ENCODE assay signal across 9 cellular contexts in the genomic region with DNA sequence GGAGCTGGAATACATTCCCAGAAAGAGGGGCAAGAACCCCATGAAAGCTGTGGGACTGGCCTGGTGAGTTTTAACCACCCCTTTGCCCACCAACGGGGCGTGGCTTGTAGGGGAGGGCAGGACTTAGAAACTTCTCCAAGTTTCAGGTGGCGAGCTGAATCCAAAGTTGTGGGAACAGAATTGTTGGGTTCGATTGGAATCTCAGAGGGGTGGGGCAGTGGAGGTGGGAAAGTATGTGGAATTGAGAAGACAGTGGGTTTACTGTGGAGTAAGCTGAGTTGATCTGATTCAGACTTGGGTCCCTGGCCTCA. TPM values are rescaled to one million over a fixed set of nuclear protein-coding genes. Genes with fewer than 3 reads are reported as not detected.
DNase-seq lines count a peak whose midpoint lies in the region; ATAC-seq and TF ChIP-seq lines count a peak whose summit lies in the region.
"Had no signal": no experiment of that assay in that cellular context is flagged by ENCODE, and none has a peak within 500 bp of the region (broad histone marks: within the 10 kb centered on the region; RNA-seq: fewer than 3 reads in every experiment).

No MANE protein-coding gene starts in this region.

- peak overlapping the region; percentile 74 to 99 (median 85) for H3K27ac ChIP-seq in stomach

- no peaks in the 10 kb centered on the region for H3K27me3 Mint-ChIP-seq in activated T-helper 17 cell treated with anti-CD3 and anti-CD28 coated beads, Interleukin-2, amount 50 U/mL, for 72 hours
- H3K27me3 Mint-ChIP-seq in immature natural killer cell (ENCODE audit: low read depth in 3 of 3), result peaks cover 4 to 11% (median 5%) of the 10 kb centered on the region in 3 donors

- H3K4me3 ChIP-seq in stomach, result peak overlapping the region; percentile 70 to 88 (median 82)

- H3K4me1 Mint-ChIP-seq in activated T-helper 17 cell treated with anti-CD3 and anti-CD28 coated beads, Interleukin-2, amount 50 U/mL, for 72 hours, result peaks cover 25% of the 10 kb centered on the region
- peaks cover 42 to 58% of the 10 kb centered on the region in 2 donors for H3K4me1 Mint-ChIP-seq in immature natural killer cell

- H3K27me3 ChIP-seq in stomach, result no peaks in the 10 kb centered on the region

- H3K36me3 ChIP-seq in stomach, result peaks cover 37 to 49% (median 48%) of the 10 kb centered on the region in 4 donors

- H3K27ac Mint-ChIP-seq in activated T-helper 17 cell treated with anti-CD3 and anti-CD28 coated beads, Interleukin-2, amount 50 U/mL, for 72 hours, result peak overlapping the region; percentile 97
- H3K27ac Mint-ChIP-seq in immature natural killer cell, result peak overlapping the region; percentile 63 to 89 (median 76)

- no peaks in the 10 kb centered on the region for H3K9me3 ChIP-seq in stomach

- 22 to 41% (median 30%) methylated on average over 4 of the region's 4 CpGs for WGBS in stomach, 5 donors

- peak overlapping the region; percentile 99 for H3K4me3 Mint-ChIP-seq in activated T-helper 17 cell treated with anti-CD3 and anti-CD28 coated beads, Interleukin-2, amount 50 U/mL, for 72 hours
- peak overlapping the region; percentile 69 to 95 (median 94) for H3K4me3 Mint-ChIP-seq in immature natural killer cell

- peaks cover 31 to 88% (median 72%) of the 10 kb centered on the region in 4 donors for H3K4me1 ChIP-seq in stomach

- no peak for TF ChIP-seq CTCF in stomach (IDR thresholded peaks at IDR 0.05)

- peaks cover 72% of the 10 kb centered on the region for H3K36me3 Mint-ChIP-seq in activated T-helper 17 cell treated with anti-CD3 and anti-CD28 coated beads, Interleukin-2, amount 50 U/mL, for 72 hours (ENCODE audit: low read depth)
- H3K36me3 Mint-ChIP-seq in immature natural killer cell, result peaks cover 5 to 26% (median 6%) of the 10 kb centered on the region in 3 donors

- no peak for TF ChIP-seq POLR2A in stomach (IDR thresholded peaks at IDR 0.05)

- H3K9me3 Mint-ChIP-seq in activated T-helper 17 cell treated with anti-CD3 and anti-CD28 coated beads, Interleukin-2, amount 50 U/mL, for 72 hours, result no peaks in the 10 kb centered on the region
- no peaks in the 10 kb centered on the region for H3K9me3 Mint-ChIP-seq in immature natural killer cell

- DNase-seq in DMS 273 (lab: John Stamatoyannopoulos, UW; ENCODE audit: unreplicated experiment) (peak; percentile 32), DMS 273 treated with DMSO at 0.1 percent for 48 hours (lab: John Stamatoyannopoulos, UW) (no peak), immature natural killer cell (no peak), stomach (no peak)
- no peak for DNase-seq in stimulated activated CD4-positive, alpha-beta T cell treated with anti-CD3 and anti-CD28 coated beads, Interleukin-15, amount 100 ng/mL, for 24 hours
- DNase-seq: 8988T had no signal

- intact Hi-C loops in stomach (cut with DNase I; ENCODE audit: low total_unique reads), result no loop called here

- no peak for ATAC-seq in activated T-helper 17 cell treated with anti-CD3 and anti-CD28 coated beads, Interleukin-2, amount 50 U/mL, for 72 hours (replicated peaks)
- ATAC-seq in HG03378 (IDR thresholded peaks at IDR 0.05; ENCODE audit: unreplicated experiment), result no peak
- no peak for ATAC-seq in esophagus mucosa

- TF ChIP-seq EP300 in stomach (IDR thresholded peaks at IDR 0.05), result no peak

RNA-seq across cellular contexts. Expression of gene PNKD, which starts 1.1 kb away (rescaled TPM):
- total RNA-seq in activated T-helper 17 cell treated with anti-CD3 and anti-CD28 coated beads, Interleukin-2, amount 50 U/mL, for 72 hours, result 10 to 100 TPM; 21.1 to 30.9 TPM
- polyA plus RNA-seq in immature natural killer cell, result 100 to 1,000 TPM in 1 of 3 donors, 10 to 100 TPM in 2; 96.3 to 145 (median 98.9) TPM
- total RNA-seq in stomach, result 100 to 1,000 TPM in 2 of 5 donors, 10 to 100 TPM in 3; 35.1 to 121 (median 76.9) TPM
- 100 to 1,000 TPM; 114 to 116 (median 114) TPM for polyA plus RNA-seq in stomach
- 30.9 TPM for total RNA-seq in esophagus mucosa

RNA-seq across cellular contexts. Expression of gene AAMP, which starts 1.5 kb away (rescaled TPM):
- total RNA-seq in activated T-helper 17 cell treated with anti-CD3 and anti-CD28 coated beads, Interleukin-2, amount 50 U/mL, for 72 hours, result 10 to 100 TPM; 60.0 to 77.5 TPM
- polyA plus RNA-seq in immature natural killer cell (100 to 1,000 TPM in 2 of 3 donors, 10 to 100 TPM in 1; 71.8 to 158 (median 101) TPM), stomach (100 to 1,000 TPM in 1 of 3 donors, 10 to 100 TPM in 2; 85.9 to 183 (median 88.9) TPM)
- total RNA-seq in stomach (100 to 1,000 TPM in 4 of 5 donors, 10 to 100 TPM in 1; 82.6 to 218 (median 173) TPM), esophagus mucosa (67.0 TPM)

RNA-seq across cellular contexts. Expression of gene GPBAR1, which starts 10.6 kb away (rescaled TPM):
- total RNA-seq in activated T-helper 17 cell treated with anti-CD3 and anti-CD28 coated beads, Interleukin-2, amount 50 U/mL, for 72 hours, result 1 to 10 TPM; 1.3 to 1.4 TPM
- 1 to 10 TPM in 1 of 3 donors, under 1 TPM in 2; 0.19 to 2.9 (median 0.22) TPM for polyA plus RNA-seq in immature natural killer cell
- total RNA-seq in stomach, result 1 to 10 TPM in 3 of 5 donors, under 1 TPM in 2; 0.45 to 4.8 (median 1.1) TPM
- polyA plus RNA-seq in stomach, result 1 to 10 TPM; 1.8 to 2.7 (median 2.6) TPM
- total RNA-seq in esophagus mucosa, result not detected

RNA-seq across cellular contexts. Expression of gene TMBIM1, which starts 20.9 kb away (rescaled TPM):
- total RNA-seq in activated T-helper 17 cell treated with anti-CD3 and anti-CD28 coated beads, Interleukin-2, amount 50 U/mL, for 72 hours, result 10 to 100 TPM; 50.9 to 62.0 TPM
- polyA plus RNA-seq in immature natural killer cell (100 to 1,000 TPM; 119 to 268 (median 155) TPM), stomach (100 to 1,000 TPM in 1 of 3 donors, 10 to 100 TPM in 2; 94.6 to 119 (median 97.9) TPM)
- total RNA-seq in stomach (100 to 1,000 TPM; 103 to 318 (median 223) TPM), esophagus mucosa (247 TPM)

RNA-seq across cellular contexts. Expression of gene ARPC2, which starts 54.5 kb away (rescaled TPM):
- total RNA-seq in activated T-helper 17 cell treated with anti-CD3 and anti-CD28 coated beads, Interleukin-2, amount 50 U/mL, for 72 hours, result 100 to 1,000 TPM; 679 to 681 TPM
- polyA plus RNA-seq in immature natural killer cell, result 1,000 to 10,000 TPM; 1,394 to 2,060 (median 1,454) TPM
- 100 to 1,000 TPM in 4 of 5 donors, 10 to 100 TPM in 1; 92.1 to 456 (median 234) TPM for total RNA-seq in stomach
- polyA plus RNA-seq in stomach, result 100 to 1,000 TPM; 188 to 384 (median 278) TPM
- 383 TPM for total RNA-seq in esophagus mucosa
